In the genomic region with DNA sequence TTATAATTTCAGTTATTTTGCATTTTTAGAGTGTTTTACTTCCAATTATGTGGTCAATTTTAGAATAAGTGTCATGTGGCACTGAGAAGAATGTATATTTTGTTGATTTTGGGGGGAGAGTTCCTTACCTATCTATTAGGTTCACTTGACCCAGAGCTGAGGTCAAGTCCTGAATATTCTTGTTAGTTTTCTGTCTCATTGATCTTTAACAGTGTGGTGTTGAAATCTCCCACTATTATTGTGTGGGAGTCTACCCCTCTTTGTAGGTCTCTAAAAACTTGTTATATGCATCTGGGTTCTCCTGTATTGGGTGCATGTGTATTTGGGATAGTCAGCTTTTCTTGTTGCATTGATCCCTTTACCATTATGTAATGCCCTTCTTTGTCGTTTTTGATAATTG, we compare ENCODE assay signal across 25 cellular contexts.
"Had no signal": no experiment of that assay in that cellular context is flagged by ENCODE, and none has a peak within 500 bp of the region (broad histone marks: within the 10 kb centered on the region; RNA-seq: fewer than 3 reads in every experiment).

No MANE protein-coding gene starts in this region.

- H3K4me1 ChIP-seq: colonic mucosa, esophagus muscularis mucosa, esophagus squamous epithelium, foreskin keratinocyte, gastrocnemius medialis, gastroesophageal sphincter, heart left ventricle, heart right ventricle had no signal

- H3K4me3 ChIP-seq: colonic mucosa, coronary artery, dorsolateral prefrontal cortex, esophagus muscularis mucosa, esophagus squamous epithelium, gastrocnemius medialis, gastroesophageal sphincter, heart left ventricle, heart right ventricle had no signal

- H3K36me3 ChIP-seq: colonic mucosa, esophagus muscularis mucosa, esophagus squamous epithelium, gastrocnemius medialis, gastroesophageal sphincter, heart left ventricle, heart right ventricle had no signal

- H3K27ac ChIP-seq: colonic mucosa, coronary artery, dorsolateral prefrontal cortex, epithelial cell of prostate, esophagus muscularis mucosa, esophagus squamous epithelium, foreskin keratinocyte, gastrocnemius medialis, gastroesophageal sphincter, heart left ventricle, heart right ventricle had no signal

- FAIRE-seq: endometrium, frontal cortex had no signal

- H3K27me3 ChIP-seq: colonic mucosa, esophagus muscularis mucosa, esophagus squamous epithelium, foreskin keratinocyte, gastrocnemius medialis, gastroesophageal sphincter had no signal

- ATAC-seq: effector memory CD8-positive, alpha-beta T cell; esophagus mucosa; foreskin keratinocyte; gastrocnemius medialis; gastroesophageal sphincter; heart left ventricle; heart right ventricle had no signal

- DNase-seq: colonic mucosa; cortex of kidney; dermis blood vessel endothelial cell; dorsolateral prefrontal cortex; effector CD4-positive, alpha-beta T cell; effector CD8-positive, alpha-beta T cell; effector memory CD4-positive, alpha-beta T cell; effector memory CD8-positive, alpha-beta T cell; endodermal cell; esophagus squamous epithelium; foreskin fibroblast; foreskin keratinocyte; foreskin melanocyte; gastrocnemius medialis; glutamatergic neuron; head of caudate nucleus; heart left ventricle; heart right ventricle had no signal

- H3K9me3 ChIP-seq: colonic mucosa, gastrocnemius medialis had no signal
